ENCODE assay signal across 15 cellular contexts in genomic region chr18:51727780-51728179, GRCh38.
DNase-seq lines count a peak whose midpoint lies in the region; ATAC-seq and TF ChIP-seq lines count a peak whose summit lies in the region.
"Had no signal": no experiment of that assay in that cellular context is flagged by ENCODE, and none has a peak within 500 bp of the region (broad histone marks: within the 10 kb centered on the region; RNA-seq: fewer than 3 reads in every experiment).

No MANE protein-coding gene starts in this region.

- POLR2A ChIA-PET in PC-9 (lab: Charles Lee; ENCODE audit: unreplicated experiment): no interaction called here

- intact Hi-C loops in PC-9 (cut with micrococcal nuclease; ENCODE audit: unreplicated experiment): no loop called here
- intact Hi-C loops in activated CD4-positive, alpha-beta T cell treated with anti-CD3 and anti-CD28 coated beads, Interleukin-2, amount 10 ng/mL, durations not matched to agents 24 days and 14 days (cut with micrococcal nuclease): no loop called here

- H2AFZ ChIP-seq in PC-9: no peak overlapping the region

- H3K27ac Mint-ChIP-seq in activated CD4-positive, alpha-beta T cell treated with anti-CD3 and anti-CD28 coated beads, Interleukin-2, amount 10 ng/mL, durations not matched to agents 24 days and 14 days: no peak overlapping the region
- H3K27ac Mint-ChIP-seq: activated CD4-positive, alpha-beta T cell treated with anti-CD3 and anti-CD28 coated beads, Interleukin-2, amount 10 ng/mL, durations not matched to agents 7 days and 5 days; stimulated activated effector memory CD8-positive, alpha-beta T cell treated with anti-CD3 and anti-CD28 coated beads, Interleukin-12 subunit alpha, Interleukin-12 subunit beta, amount 100 ng/mL, for 72 hours had no signal

- no peaks in the 10 kb centered on the region for H3K9me3 Mint-ChIP-seq in activated CD4-positive, alpha-beta T cell treated with anti-CD3 and anti-CD28 coated beads, Interleukin-2, amount 10 ng/mL, durations not matched to agents 24 days and 14 days
- H3K9me3 Mint-ChIP-seq: activated CD4-positive, alpha-beta T cell treated with anti-CD3 and anti-CD28 coated beads, Interleukin-2, amount 10 ng/mL, durations not matched to agents 7 days and 5 days; stimulated activated effector memory CD8-positive, alpha-beta T cell treated with anti-CD3 and anti-CD28 coated beads, Interleukin-12 subunit alpha, Interleukin-12 subunit beta, amount 100 ng/mL, for 72 hours had no signal

- DNase-seq in RPMI8226 (peak; percentile 87), PC-9 (no peak), HPDE6-E6E7 (ENCODE audit: extremely low spot score) (no peak)
- DNase-seq in stimulated activated CD4-positive, alpha-beta T cell treated with anti-CD3 and anti-CD28 coated beads, Interleukin-15, amount 100 ng/mL, for 24 hours: no peak
- DNase-seq in activated CD4-positive, alpha-beta T cell treated with anti-CD3 and anti-CD28 coated beads, Interleukin-2, amount 10 ng/mL, durations not matched to agents 24 days and 14 days: no peak
- DNase-seq: activated CD4-positive, alpha-beta T cell treated with anti-CD3 and anti-CD28 coated beads, Interleukin-2, amount 10 ng/mL, durations not matched to agents 7 days and 5 days; activated gamma-delta T cell; mammary epithelial cell; NCI-H1436 treated with DMSO at 0.1 percent for 48 hours; ovary had no signal

- no peaks in the 10 kb centered on the region for H3K27me3 Mint-ChIP-seq in activated CD4-positive, alpha-beta T cell treated with anti-CD3 and anti-CD28 coated beads, Interleukin-2, amount 10 ng/mL, durations not matched to agents 24 days and 14 days
- H3K27me3 Mint-ChIP-seq: activated CD4-positive, alpha-beta T cell treated with anti-CD3 and anti-CD28 coated beads, Interleukin-2, amount 10 ng/mL, durations not matched to agents 7 days and 5 days had no signal

- H3K9me3 ChIP-seq in PC-9 (ENCODE audit: insufficient read depth, low read depth): no peaks in the 10 kb centered on the region
- H3K9me3 ChIP-seq: BLaER1, ovary had no signal

- BruUV-seq in PC-9 (replicated peaks; lab: Mats Ljungman, UMichigan): no TSS peak

- H3K9me2 ChIP-seq in PC-9 (ENCODE audit: insufficient read depth): no peaks in the 10 kb centered on the region

- H3F3A ChIP-seq in PC-9 (ENCODE audit: insufficient read depth, low read depth): no peaks in the 10 kb centered on the region

- ATAC-seq in GM18861 (IDR thresholded peaks at IDR 0.05; ENCODE audit: unreplicated experiment) (peak; percentile 46), GM21528 (IDR thresholded peaks at IDR 0.05; ENCODE audit: low FRiP score, unreplicated experiment) (peak; percentile 78), HG03064 (IDR thresholded peaks at IDR 0.05; ENCODE audit: low read depth, unreplicated experiment) (peak; percentile 46)
- ATAC-seq: stimulated activated effector memory CD8-positive, alpha-beta T cell treated with anti-CD3 and anti-CD28 coated beads, Interleukin-12 subunit alpha, Interleukin-12 subunit beta, amount 100 ng/mL, for 72 hours had no signal

- CTCF ChIA-PET in PC-9 (lab: Charles Lee): no interaction called here

- H3K4me1 ChIP-seq in PC-9 (replicated peaks; ENCODE audit: insufficient read depth): no peaks in the 10 kb centered on the region

- no peaks in the 10 kb centered on the region for H3K36me3 ChIP-seq in PC-9 (ENCODE audit: low read depth)
- H3K36me3 ChIP-seq: BLaER1, ovary had no signal

- no peaks in the 10 kb centered on the region for H4K20me1 ChIP-seq in PC-9 (ENCODE audit: insufficient read depth)
- H4K20me1 ChIP-seq: BLaER1 had no signal

- H3K4me2 ChIP-seq in PC-9: no peak overlapping the region
- H3K4me2 ChIP-seq: BLaER1 had no signal

- no peaks in the 10 kb centered on the region for H3K27me3 ChIP-seq in PC-9 (ENCODE audit: insufficient read depth, low read depth)
- H3K27me3 ChIP-seq: BLaER1, ovary had no signal

- no peaks in the 10 kb centered on the region for H3K36me3 Mint-ChIP-seq in activated CD4-positive, alpha-beta T cell treated with anti-CD3 and anti-CD28 coated beads, Interleukin-2, amount 10 ng/mL, durations not matched to agents 24 days and 14 days (ENCODE audit: low read depth)
- H3K36me3 Mint-ChIP-seq: stimulated activated effector memory CD8-positive, alpha-beta T cell treated with anti-CD3 and anti-CD28 coated beads, Interleukin-12 subunit alpha, Interleukin-12 subunit beta, amount 100 ng/mL, for 72 hours had no signal

- no peaks in the 10 kb centered on the region for H3K79me2 ChIP-seq in PC-9 (ENCODE audit: low read depth)

- H3K27ac ChIP-seq in PC-9: no peak overlapping the region
- H3K27ac ChIP-seq: BLaER1, ovary had no signal

- TF ChIP-seq CTCF in PC-9 (conservative IDR thresholded peaks at IDR 0.05): no peak

- H3K4me3 Mint-ChIP-seq in activated CD4-positive, alpha-beta T cell treated with anti-CD3 and anti-CD28 coated beads, Interleukin-2, amount 10 ng/mL, durations not matched to agents 24 days and 14 days: no peak overlapping the region
- H3K4me3 Mint-ChIP-seq: activated CD4-positive, alpha-beta T cell treated with anti-CD3 and anti-CD28 coated beads, Interleukin-2, amount 10 ng/mL, durations not matched to agents 7 days and 5 days; stimulated activated effector memory CD8-positive, alpha-beta T cell treated with anti-CD3 and anti-CD28 coated beads, Interleukin-12 subunit alpha, Interleukin-12 subunit beta, amount 100 ng/mL, for 72 hours had no signal

- H3K4me3 ChIP-seq in PC-9: no peak overlapping the region
- H3K4me3 ChIP-seq: BLaER1, ovary had no signal

- no peaks in the 10 kb centered on the region for H3K4me1 Mint-ChIP-seq in activated CD4-positive, alpha-beta T cell treated with anti-CD3 and anti-CD28 coated beads, Interleukin-2, amount 10 ng/mL, durations not matched to agents 24 days and 14 days
- H3K4me1 Mint-ChIP-seq: activated CD4-positive, alpha-beta T cell treated with anti-CD3 and anti-CD28 coated beads, Interleukin-2, amount 10 ng/mL, durations not matched to agents 7 days and 5 days; stimulated activated effector memory CD8-positive, alpha-beta T cell treated with anti-CD3 and anti-CD28 coated beads, Interleukin-12 subunit alpha, Interleukin-12 subunit beta, amount 100 ng/mL, for 72 hours had no signal
